ENCODE assay signal across 22 cellular contexts in genomic region chr6:67094431-67094830, GRCh38.
"Had no signal": no experiment of that assay in that cellular context is flagged by ENCODE, and none has a peak within 500 bp of the region (broad histone marks: within the 10 kb centered on the region; RNA-seq: fewer than 3 reads in every experiment).

No MANE protein-coding gene starts in this region.

- H3K9me3 ChIP-seq: colonic mucosa, esophagus muscularis mucosa, esophagus squamous epithelium, gastrocnemius medialis, gastroesophageal sphincter had no signal

- H3K27ac ChIP-seq: colonic mucosa, coronary artery, dorsolateral prefrontal cortex, epithelial cell of prostate, esophagus muscularis mucosa, esophagus squamous epithelium, foreskin keratinocyte, gastrocnemius medialis, gastroesophageal sphincter, heart left ventricle, heart right ventricle had no signal

- H3K4me1 ChIP-seq: colonic mucosa, esophagus muscularis mucosa, esophagus squamous epithelium, foreskin keratinocyte, gastrocnemius medialis, gastroesophageal sphincter, heart left ventricle, heart right ventricle had no signal

- H3K36me3 ChIP-seq: colonic mucosa, esophagus muscularis mucosa, esophagus squamous epithelium, gastrocnemius medialis, gastroesophageal sphincter, heart left ventricle, heart right ventricle had no signal

- H3K27me3 ChIP-seq: colonic mucosa, dorsolateral prefrontal cortex, esophagus muscularis mucosa, esophagus squamous epithelium, foreskin keratinocyte, gastrocnemius medialis, gastroesophageal sphincter, heart left ventricle, heart right ventricle had no signal

- DNase-seq: colonic mucosa; cortex of kidney; dorsolateral prefrontal cortex; effector CD4-positive, alpha-beta T cell; effector CD8-positive, alpha-beta T cell; effector memory CD4-positive, alpha-beta T cell; effector memory CD8-positive, alpha-beta T cell; endodermal cell; erythroblast; esophagus squamous epithelium; foreskin fibroblast; foreskin melanocyte; gastrocnemius medialis; glutamatergic neuron; head of caudate nucleus; heart left ventricle; heart right ventricle had no signal

- H3K4me3 ChIP-seq: colonic mucosa, coronary artery, dorsolateral prefrontal cortex, esophagus muscularis mucosa, esophagus squamous epithelium, gastrocnemius medialis, gastroesophageal sphincter, heart left ventricle, heart right ventricle had no signal
